ENCODE assay signal across 1 cellular context in genomic region chr17:61412860-61413653, GRCh38.
TF ChIP-seq lines count a peak whose summit lies in the region.

No MANE protein-coding gene starts in this region.

TF ChIP-seq in HepG2, 621 proteins besides CTCF, POLR2A, EP300 and RAD21 (continued from another document and continues in another):
- TF ChIP-seq TFAP4 (IDR thresholded peaks at IDR 0.05; ENCODE audit: borderline replicate concordance, low read depth) (peak; percentile 80; the same call in 1 of the 2 replicates), BCL3 (CRISPR knock-in tag; IDR thresholded peaks at IDR 0.05) (peak; percentile 21; the same call in 1 of the 2 replicates), ZNF274 (CRISPR knock-in tag; IDR thresholded peaks at IDR 0.05) (no peak; the same call in 1 of the 2 replicates), CEBPG (CRISPR knock-in tag; IDR thresholded peaks at IDR 0.05) (no peak), ZNF446 (CRISPR knock-in tag; IDR thresholded peaks at IDR 0.05) (0 out of 2 replicates have a peak, but pooled peaks have one; percentile 66), GATAD1 (CRISPR knock-in tag; IDR thresholded peaks at IDR 0.05) (no peak), ELF3 (CRISPR knock-in tag; IDR thresholded peaks at IDR 0.05) (no peak), ZNF382 (CRISPR knock-in tag; IDR thresholded peaks at IDR 0.05; ENCODE audit: borderline replicate concordance) (no peak), ZNF713 (CRISPR knock-in tag; IDR thresholded peaks at IDR 0.05) (no peak), ZNF430 (CRISPR knock-in tag; IDR thresholded peaks at IDR 0.05) (peak; percentile 56; the same call in 1 of the 2 replicates), ZNF761 (CRISPR knock-in tag; conservative IDR thresholded peaks at IDR 0.05) (no peak), ZSCAN20 (CRISPR knock-in tag; IDR thresholded peaks at IDR 0.05; ENCODE audit: borderline replicate concordance) (0 out of 2 replicates have a peak, but pooled peaks have one; percentile 21), POGZ (CRISPR knock-in tag; IDR thresholded peaks at IDR 0.05) (no peak), SSRP1 (CRISPR knock-in tag; IDR thresholded peaks at IDR 0.05) (no peak), ZNF644 (CRISPR knock-in tag; IDR thresholded peaks at IDR 0.05; ENCODE audit: low read depth) (peak; percentile 11; the same call in 1 of the 2 replicates), MYNN (CRISPR knock-in tag; IDR thresholded peaks at IDR 0.05; ENCODE audit: low read depth) (no peak), ZSCAN29 (CRISPR knock-in tag; conservative IDR thresholded peaks at IDR 0.05) (peak; percentile 55; the same call in 1 of the 2 replicates), ZNF501 (CRISPR knock-in tag; IDR thresholded peaks at IDR 0.05) (peak; percentile 2; the same call in 1 of the 2 replicates), THAP7 (CRISPR knock-in tag; IDR thresholded peaks at IDR 0.05) (no peak), HHEX (CRISPR knock-in tag; IDR thresholded peaks at IDR 0.05) (no peak), ZNF574 (CRISPR knock-in tag; IDR thresholded peaks at IDR 0.05) (no peak), HDAC1 (CRISPR knock-in tag; IDR thresholded peaks at IDR 0.05) (no peak; the same call in 1 of the 2 replicates), TAF15 (IDR thresholded peaks at IDR 0.05; ENCODE audit: low read depth, low read length, poor library complexity, severe bottlenecking) (no peak), ZNF607 (CRISPR knock-in tag; IDR thresholded peaks at IDR 0.05; ENCODE audit: borderline replicate concordance) (0 out of 2 replicates have a peak, but pooled peaks have one; percentile 61), SNAPC2 (CRISPR knock-in tag; IDR thresholded peaks at IDR 0.05) (no peak), HMGXB4 (CRISPR knock-in tag; IDR thresholded peaks at IDR 0.05; ENCODE audit: borderline replicate concordance in 1 of 2, low read depth in 1 of 2) (peak in 1 of 2 experiments; percentile 92; a peak in 2 of 4 replicates), ZKSCAN8 (CRISPR knock-in tag; IDR thresholded peaks at IDR 0.05; ENCODE audit: borderline replicate concordance) (no peak), ZNF121 (CRISPR knock-in tag; IDR thresholded peaks at IDR 0.05) (0 out of 2 replicates have a peak, but pooled peaks have one; percentile 54), ZNF343 (CRISPR knock-in tag; IDR thresholded peaks at IDR 0.05) (no peak), IRF1 (CRISPR knock-in tag; IDR thresholded peaks at IDR 0.05; ENCODE audit: low read depth) (0 out of 2 replicates have a peak, but pooled peaks have one; percentile 4), SMAD3 (CRISPR knock-in tag; IDR thresholded peaks at IDR 0.05) (no peak), HNRNPL (IDR thresholded peaks at IDR 0.05; ENCODE audit: low read depth, low read length) (0 out of 2 replicates have a peak, but pooled peaks have one; percentile 5), TBX2 (CRISPR knock-in tag; IDR thresholded peaks at IDR 0.05; ENCODE audit: borderline replicate concordance) (0 out of 2 replicates have a peak, but pooled peaks have one; percentile 25), NCOA1 (CRISPR knock-in tag; IDR thresholded peaks at IDR 0.05) (no peak), ATF7 (IDR thresholded peaks at IDR 0.05) (no peak), ATF7 (CRISPR knock-in tag; IDR thresholded peaks at IDR 0.05) (no peak; the same call in 1 of the 2 replicates), ZFP37 (CRISPR knock-in tag; IDR thresholded peaks at IDR 0.05; ENCODE audit: borderline replicate concordance) (0 out of 2 replicates have a peak, but pooled peaks have one; percentile 49), ZNF335 (CRISPR knock-in tag; IDR thresholded peaks at IDR 0.05) (no peak), ZSCAN30 (CRISPR knock-in tag; IDR thresholded peaks at IDR 0.05) (peak; percentile 23; the same call in 1 of the 2 replicates), ZSCAN9 (CRISPR knock-in tag; IDR thresholded peaks at IDR 0.05; ENCODE audit: borderline replicate concordance) (no peak), PAWR (CRISPR knock-in tag; IDR thresholded peaks at IDR 0.05; ENCODE audit: borderline replicate concordance) (0 out of 2 replicates have a peak, but pooled peaks have one; percentile 14), MED13 (CRISPR knock-in tag; IDR thresholded peaks at IDR 0.05) (no peak), ZNF468 (CRISPR knock-in tag; IDR thresholded peaks at IDR 0.05) (no peak), NFATC3 (CRISPR knock-in tag; IDR thresholded peaks at IDR 0.05) (no peak), MAZ (IDR thresholded peaks at IDR 0.05; ENCODE audit: borderline replicate concordance, low read depth, low read length) (0 out of 2 replicates have a peak, but pooled peaks have one; percentile 12), MAZ (CRISPR knock-in tag; IDR thresholded peaks at IDR 0.05; ENCODE audit: low read depth) (0 out of 2 replicates have a peak, but pooled peaks have one; percentile 68), ZNF547 (CRISPR knock-in tag; IDR thresholded peaks at IDR 0.05) (no peak; the same call in none of the 2 replicates), ZNF704 (CRISPR knock-in tag; IDR thresholded peaks at IDR 0.05; ENCODE audit: borderline replicate concordance) (no peak), RBFOX2 (IDR thresholded peaks at IDR 0.05; ENCODE audit: low read depth, low read length) (peak; percentile 73), ERF (CRISPR knock-in tag; IDR thresholded peaks at IDR 0.05) (no peak), ARID5B (CRISPR knock-in tag; IDR thresholded peaks at IDR 0.05) (no peak; the same call in 1 of the 2 replicates), ZNF746 (CRISPR knock-in tag; IDR thresholded peaks at IDR 0.05) (peak; percentile 26; the same call in 1 of the 2 replicates), ZNF124 (CRISPR knock-in tag; IDR thresholded peaks at IDR 0.05) (no peak), ZFP36L2 (CRISPR knock-in tag; IDR thresholded peaks at IDR 0.05) (no peak), ZNF333 (CRISPR knock-in tag; IDR thresholded peaks at IDR 0.05; ENCODE audit: borderline replicate concordance) (no peak), KAT8 (CRISPR knock-in tag; IDR thresholded peaks at IDR 0.05) (peak; percentile 61; the same call in 1 of the 2 replicates), HOXD1 (CRISPR knock-in tag; IDR thresholded peaks at IDR 0.05) (no peak), MEIS2 (CRISPR knock-in tag; IDR thresholded peaks at IDR 0.05) (peak; percentile 47; the same call in 1 of the 2 replicates), CCDC6 (CRISPR knock-in tag; IDR thresholded peaks at IDR 0.05) (peak; percentile 15; the same call in 1 of the 2 replicates), ZNF562 (CRISPR knock-in tag; IDR thresholded peaks at IDR 0.05; ENCODE audit: borderline replicate concordance) (no peak), FOXA3 (CRISPR knock-in tag; IDR thresholded peaks at IDR 0.05) (no peak), ZNF33B (CRISPR knock-in tag; IDR thresholded peaks at IDR 0.05) (peak; percentile 98; the same call in 1 of the 2 replicates), HCFC1 (IDR thresholded peaks at IDR 0.05; ENCODE audit: low read depth, low read length) (no peak), ZNF224 (CRISPR knock-in tag; IDR thresholded peaks at IDR 0.05) (peak; percentile 11; the same call in 1 of the 2 replicates), ATF3 (CRISPR knock-in tag; IDR thresholded peaks at IDR 0.05) (peak; percentile 10; the same call in 1 of the 2 replicates)
